ENCODE assay signal across 1 cellular context in the genomic region with DNA sequence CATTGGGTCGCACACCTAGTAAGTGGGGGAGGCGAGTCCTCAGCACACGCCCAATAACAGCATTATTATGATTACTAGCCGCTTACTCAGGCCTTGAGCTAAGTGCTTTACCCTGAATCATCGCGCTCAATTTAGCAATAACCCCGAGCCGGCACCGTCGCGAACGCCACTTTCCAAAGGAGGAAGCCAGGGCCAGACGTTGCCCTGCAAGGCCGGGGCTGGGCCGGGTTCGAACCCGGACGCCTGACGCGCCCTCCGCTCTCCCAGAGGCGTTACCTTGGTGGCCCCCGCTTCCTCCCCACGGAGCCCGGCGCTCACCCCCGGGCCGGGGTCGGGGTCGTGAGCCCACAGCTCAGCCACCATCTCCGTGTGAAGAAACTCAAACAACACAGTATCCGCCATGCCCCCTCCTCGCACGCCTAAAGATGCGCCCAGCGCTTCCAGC.
TF ChIP-seq lines count a peak whose summit lies in the region.

A gene with protein sequence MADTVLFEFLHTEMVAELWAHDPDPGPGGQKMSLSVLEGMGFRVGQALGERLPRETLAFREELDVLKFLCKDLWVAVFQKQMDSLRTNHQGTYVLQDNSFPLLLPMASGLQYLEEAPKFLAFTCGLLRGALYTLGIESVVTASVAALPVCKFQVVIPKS (minus strand): TSS at position 421 of the 445 bp plus-strand sequence. CDS start 19 bp downstream, at position 402.

TF ChIP-seq in HepG2, 621 proteins besides CTCF, POLR2A, EP300 and RAD21 (continued from another document and continues in another):
- TF ChIP-seq, protein P1, sequence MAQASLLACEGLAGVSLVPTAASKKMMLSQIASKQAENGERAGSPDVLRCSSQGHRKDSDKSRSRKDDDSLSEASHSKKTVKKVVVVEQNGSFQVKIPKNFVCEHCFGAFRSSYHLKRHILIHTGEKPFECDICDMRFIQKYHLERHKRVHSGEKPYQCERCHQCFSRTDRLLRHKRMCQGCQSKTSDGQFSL (CRISPR knock-in tag; IDR thresholded peaks at IDR 0.05) = no peak
- TF ChIP-seq RFX3 (CRISPR knock-in tag; IDR thresholded peaks at IDR 0.05) = no peak
- TF ChIP-seq ZNF850 (CRISPR knock-in tag; conservative IDR thresholded peaks at IDR 0.05) = no peak
- no peak for TF ChIP-seq TCF12 (IDR thresholded peaks at IDR 0.05)
- no peak for TF ChIP-seq TCF12 (CRISPR knock-in tag; IDR thresholded peaks at IDR 0.05)
- TF ChIP-seq ZNF747 (CRISPR knock-in tag; IDR thresholded peaks at IDR 0.05; ENCODE audit: borderline replicate concordance) = no peak
- TF ChIP-seq, protein P2, sequence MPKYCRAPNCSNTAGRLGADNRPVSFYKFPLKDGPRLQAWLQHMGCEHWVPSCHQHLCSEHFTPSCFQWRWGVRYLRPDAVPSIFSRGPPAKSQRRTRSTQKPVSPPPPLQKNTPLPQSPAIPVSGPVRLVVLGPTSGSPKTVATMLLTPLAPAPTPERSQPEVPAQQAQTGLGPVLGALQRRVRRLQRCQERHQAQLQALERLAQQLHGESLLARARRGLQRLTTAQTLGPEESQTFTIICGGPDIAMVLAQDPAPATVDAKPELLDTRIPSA (CRISPR knock-in tag; IDR thresholded peaks at IDR 0.05; ENCODE audit: borderline replicate concordance) = no peak
- TF ChIP-seq ZNF878 (CRISPR knock-in tag; IDR thresholded peaks at IDR 0.05) = no peak
- no peak for TF ChIP-seq JDP2 (CRISPR knock-in tag; IDR thresholded peaks at IDR 0.05; ENCODE audit: borderline replicate concordance)
- TF ChIP-seq CAMTA2 (CRISPR knock-in tag; IDR thresholded peaks at IDR 0.05; ENCODE audit: borderline replicate concordance) = no peak
- no peak for TF ChIP-seq ZNF674 (CRISPR knock-in tag; IDR thresholded peaks at IDR 0.05; ENCODE audit: low read depth)
- TF ChIP-seq, protein P3, sequence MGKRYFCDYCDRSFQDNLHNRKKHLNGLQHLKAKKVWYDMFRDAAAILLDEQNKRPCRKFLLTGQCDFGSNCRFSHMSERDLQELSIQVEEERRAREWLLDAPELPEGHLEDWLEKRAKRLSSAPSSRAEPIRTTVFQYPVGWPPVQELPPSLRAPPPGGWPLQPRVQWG (CRISPR knock-in tag; IDR thresholded peaks at IDR 0.05; ENCODE audit: borderline replicate concordance, low read depth) = no peak
- TF ChIP-seq ZNF773 (CRISPR knock-in tag; IDR thresholded peaks at IDR 0.05; ENCODE audit: borderline replicate concordance) = no peak
- no peak for TF ChIP-seq REXO4 (CRISPR knock-in tag; IDR thresholded peaks at IDR 0.05; ENCODE audit: borderline replicate concordance)
- TF ChIP-seq ZNF337 (CRISPR knock-in tag; IDR thresholded peaks at IDR 0.05; ENCODE audit: borderline replicate concordance, low read depth) = no peak
- TF ChIP-seq, protein P4, sequence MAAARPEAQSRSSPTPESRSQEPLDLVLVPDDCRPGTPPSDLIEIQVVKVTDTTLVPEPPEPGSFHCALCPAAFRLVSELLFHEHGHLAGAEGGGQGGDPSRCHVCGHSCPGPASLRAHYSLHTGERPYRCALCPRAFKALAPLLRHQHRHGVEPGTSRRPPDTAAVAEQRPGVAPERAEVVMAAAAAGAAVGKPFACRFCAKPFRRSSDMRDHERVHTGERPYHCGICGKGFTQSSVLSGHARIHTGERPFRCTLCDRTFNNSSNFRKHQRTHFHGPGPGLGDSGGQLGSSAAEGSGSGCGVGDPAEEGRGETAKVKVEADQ (CRISPR knock-in tag; IDR thresholded peaks at IDR 0.05; ENCODE audit: borderline replicate concordance) = no peak
- TF ChIP-seq SIN3B (IDR thresholded peaks at IDR 0.05; ENCODE audit: low read length) = no peak
- TF ChIP-seq, protein P5, sequence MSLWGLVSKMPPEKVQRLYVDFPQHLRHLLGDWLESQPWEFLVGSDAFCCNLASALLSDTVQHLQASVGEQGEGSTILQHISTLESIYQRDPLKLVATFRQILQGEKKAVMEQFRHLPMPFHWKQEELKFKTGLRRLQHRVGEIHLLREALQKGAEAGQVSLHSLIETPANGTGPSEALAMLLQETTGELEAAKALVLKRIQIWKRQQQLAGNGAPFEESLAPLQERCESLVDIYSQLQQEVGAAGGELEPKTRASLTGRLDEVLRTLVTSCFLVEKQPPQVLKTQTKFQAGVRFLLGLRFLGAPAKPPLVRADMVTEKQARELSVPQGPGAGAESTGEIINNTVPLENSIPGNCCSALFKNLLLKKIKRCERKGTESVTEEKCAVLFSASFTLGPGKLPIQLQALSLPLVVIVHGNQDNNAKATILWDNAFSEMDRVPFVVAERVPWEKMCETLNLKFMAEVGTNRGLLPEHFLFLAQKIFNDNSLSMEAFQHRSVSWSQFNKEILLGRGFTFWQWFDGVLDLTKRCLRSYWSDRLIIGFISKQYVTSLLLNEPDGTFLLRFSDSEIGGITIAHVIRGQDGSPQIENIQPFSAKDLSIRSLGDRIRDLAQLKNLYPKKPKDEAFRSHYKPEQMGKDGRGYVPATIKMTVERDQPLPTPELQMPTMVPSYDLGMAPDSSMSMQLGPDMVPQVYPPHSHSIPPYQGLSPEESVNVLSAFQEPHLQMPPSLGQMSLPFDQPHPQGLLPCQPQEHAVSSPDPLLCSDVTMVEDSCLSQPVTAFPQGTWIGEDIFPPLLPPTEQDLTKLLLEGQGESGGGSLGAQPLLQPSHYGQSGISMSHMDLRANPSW (CRISPR knock-in tag; IDR thresholded peaks at IDR 0.05; ENCODE audit: borderline replicate concordance) = no peak
- TF ChIP-seq, protein P6, sequence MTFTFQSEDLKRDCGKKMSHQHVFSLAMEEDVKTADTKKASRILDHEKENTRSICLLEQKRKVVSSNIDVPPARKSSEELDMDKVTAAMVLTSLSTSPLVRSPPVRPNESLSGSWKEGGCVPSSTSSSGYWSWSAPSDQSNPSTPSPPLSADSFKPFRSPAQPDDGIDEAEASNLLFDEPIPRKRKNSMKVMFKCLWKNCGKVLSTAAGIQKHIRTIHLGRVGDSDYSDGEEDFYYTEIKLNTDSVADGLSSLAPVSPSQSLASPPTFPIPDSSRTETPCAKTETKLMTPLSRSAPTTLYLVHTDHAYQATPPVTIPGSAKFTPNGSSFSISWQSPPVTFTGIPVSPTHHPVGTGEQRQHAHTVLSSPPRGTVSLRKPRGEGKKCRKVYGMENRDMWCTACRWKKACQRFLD (CRISPR knock-in tag; IDR thresholded peaks at IDR 0.05; ENCODE audit: borderline replicate concordance) = no peak
- TF ChIP-seq TBL1XR1 (IDR thresholded peaks at IDR 0.05; ENCODE audit: borderline replicate concordance, low read length, partially characterized antibody) = no peak
- no peak for TF ChIP-seq RBAK (CRISPR knock-in tag; IDR thresholded peaks at IDR 0.05)
- TF ChIP-seq MBD4 (IDR thresholded peaks at IDR 0.05; ENCODE audit: borderline replicate concordance, low read length) = no peak
- TF ChIP-seq, protein P7, sequence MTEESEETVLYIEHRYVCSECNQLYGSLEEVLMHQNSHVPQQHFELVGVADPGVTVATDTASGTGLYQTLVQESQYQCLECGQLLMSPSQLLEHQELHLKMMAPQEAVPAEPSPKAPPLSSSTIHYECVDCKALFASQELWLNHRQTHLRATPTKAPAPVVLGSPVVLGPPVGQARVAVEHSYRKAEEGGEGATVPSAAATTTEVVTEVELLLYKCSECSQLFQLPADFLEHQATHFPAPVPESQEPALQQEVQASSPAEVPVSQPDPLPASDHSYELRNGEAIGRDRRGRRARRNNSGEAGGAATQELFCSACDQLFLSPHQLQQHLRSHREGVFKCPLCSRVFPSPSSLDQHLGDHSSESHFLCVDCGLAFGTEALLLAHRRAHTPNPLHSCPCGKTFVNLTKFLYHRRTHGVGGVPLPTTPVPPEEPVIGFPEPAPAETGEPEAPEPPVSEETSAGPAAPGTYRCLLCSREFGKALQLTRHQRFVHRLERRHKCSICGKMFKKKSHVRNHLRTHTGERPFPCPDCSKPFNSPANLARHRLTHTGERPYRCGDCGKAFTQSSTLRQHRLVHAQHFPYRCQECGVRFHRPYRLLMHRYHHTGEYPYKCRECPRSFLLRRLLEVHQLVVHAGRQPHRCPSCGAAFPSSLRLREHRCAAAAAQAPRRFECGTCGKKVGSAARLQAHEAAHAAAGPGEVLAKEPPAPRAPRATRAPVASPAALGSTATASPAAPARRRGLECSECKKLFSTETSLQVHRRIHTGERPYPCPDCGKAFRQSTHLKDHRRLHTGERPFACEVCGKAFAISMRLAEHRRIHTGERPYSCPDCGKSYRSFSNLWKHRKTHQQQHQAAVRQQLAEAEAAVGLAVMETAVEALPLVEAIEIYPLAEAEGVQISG (CRISPR knock-in tag; IDR thresholded peaks at IDR 0.05) = no peak
- TF ChIP-seq ZBTB42 (CRISPR knock-in tag; IDR thresholded peaks at IDR 0.05) = peak; percentile 70; the same call in 1 of the 2 replicates
- TF ChIP-seq MAFK (conservative IDR thresholded peaks at IDR 0.05 in 1 of 2, IDR thresholded peaks at IDR 0.05 in 1 of 2; ENCODE audit: low read length in 2 of 2) = no peak
- TF ChIP-seq ZNF329 (CRISPR knock-in tag; IDR thresholded peaks at IDR 0.05; ENCODE audit: low read depth) = no peak
- no peak for TF ChIP-seq ISL2 (CRISPR knock-in tag; IDR thresholded peaks at IDR 0.05)
- TF ChIP-seq MIER2 (CRISPR knock-in tag; IDR thresholded peaks at IDR 0.05) = no peak
- no peak for TF ChIP-seq NAIF1 (CRISPR knock-in tag; IDR thresholded peaks at IDR 0.05; ENCODE audit: borderline replicate concordance)
- TF ChIP-seq SSRP1 (CRISPR knock-in tag; IDR thresholded peaks at IDR 0.05) = no peak
- no peak for TF ChIP-seq JUNB (CRISPR knock-in tag; IDR thresholded peaks at IDR 0.05; ENCODE audit: borderline replicate concordance)
- TF ChIP-seq NR2F2 (IDR thresholded peaks at IDR 0.05; ENCODE audit: borderline replicate concordance, low read depth) = no peak
- no peak for TF ChIP-seq FOXA3 (CRISPR knock-in tag; IDR thresholded peaks at IDR 0.05)
- TF ChIP-seq, protein P8, sequence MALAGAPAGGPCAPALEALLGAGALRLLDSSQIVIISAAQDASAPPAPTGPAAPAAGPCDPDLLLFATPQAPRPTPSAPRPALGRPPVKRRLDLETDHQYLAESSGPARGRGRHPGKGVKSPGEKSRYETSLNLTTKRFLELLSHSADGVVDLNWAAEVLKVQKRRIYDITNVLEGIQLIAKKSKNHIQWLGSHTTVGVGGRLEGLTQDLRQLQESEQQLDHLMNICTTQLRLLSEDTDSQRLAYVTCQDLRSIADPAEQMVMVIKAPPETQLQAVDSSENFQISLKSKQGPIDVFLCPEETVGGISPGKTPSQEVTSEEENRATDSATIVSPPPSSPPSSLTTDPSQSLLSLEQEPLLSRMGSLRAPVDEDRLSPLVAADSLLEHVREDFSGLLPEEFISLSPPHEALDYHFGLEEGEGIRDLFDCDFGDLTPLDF (CRISPR knock-in tag; IDR thresholded peaks at IDR 0.05) = no peak
- no peak for TF ChIP-seq ZNF749 (CRISPR knock-in tag; IDR thresholded peaks at IDR 0.05; ENCODE audit: borderline replicate concordance)
- no peak for TF ChIP-seq ZNF766 (CRISPR knock-in tag; IDR thresholded peaks at IDR 0.05; ENCODE audit: borderline replicate concordance)
- TF ChIP-seq NPAS2 (CRISPR knock-in tag; IDR thresholded peaks at IDR 0.05; ENCODE audit: borderline replicate concordance) = no peak
- TF ChIP-seq CREB1 (IDR thresholded peaks at IDR 0.05) = no peak
- no peak for TF ChIP-seq CREB1 (CRISPR knock-in tag; IDR thresholded peaks at IDR 0.05)
- TF ChIP-seq ZNF746 (CRISPR knock-in tag; IDR thresholded peaks at IDR 0.05) = no peak
- TF ChIP-seq, protein P9, sequence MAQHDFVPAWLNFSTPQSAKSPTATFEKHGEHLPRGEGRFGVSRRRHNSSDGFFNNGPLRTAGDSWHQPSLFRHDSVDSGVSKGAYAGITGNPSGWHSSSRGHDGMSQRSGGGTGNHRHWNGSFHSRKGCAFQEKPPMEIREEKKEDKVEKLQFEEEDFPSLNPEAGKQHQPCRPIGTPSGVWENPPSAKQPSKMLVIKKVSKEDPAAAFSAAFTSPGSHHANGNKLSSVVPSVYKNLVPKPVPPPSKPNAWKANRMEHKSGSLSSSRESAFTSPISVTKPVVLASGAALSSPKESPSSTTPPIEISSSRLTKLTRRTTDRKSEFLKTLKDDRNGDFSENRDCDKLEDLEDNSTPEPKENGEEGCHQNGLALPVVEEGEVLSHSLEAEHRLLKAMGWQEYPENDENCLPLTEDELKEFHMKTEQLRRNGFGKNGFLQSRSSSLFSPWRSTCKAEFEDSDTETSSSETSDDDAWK (CRISPR knock-in tag; IDR thresholded peaks at IDR 0.05) = no peak
- TF ChIP-seq, protein P10, sequence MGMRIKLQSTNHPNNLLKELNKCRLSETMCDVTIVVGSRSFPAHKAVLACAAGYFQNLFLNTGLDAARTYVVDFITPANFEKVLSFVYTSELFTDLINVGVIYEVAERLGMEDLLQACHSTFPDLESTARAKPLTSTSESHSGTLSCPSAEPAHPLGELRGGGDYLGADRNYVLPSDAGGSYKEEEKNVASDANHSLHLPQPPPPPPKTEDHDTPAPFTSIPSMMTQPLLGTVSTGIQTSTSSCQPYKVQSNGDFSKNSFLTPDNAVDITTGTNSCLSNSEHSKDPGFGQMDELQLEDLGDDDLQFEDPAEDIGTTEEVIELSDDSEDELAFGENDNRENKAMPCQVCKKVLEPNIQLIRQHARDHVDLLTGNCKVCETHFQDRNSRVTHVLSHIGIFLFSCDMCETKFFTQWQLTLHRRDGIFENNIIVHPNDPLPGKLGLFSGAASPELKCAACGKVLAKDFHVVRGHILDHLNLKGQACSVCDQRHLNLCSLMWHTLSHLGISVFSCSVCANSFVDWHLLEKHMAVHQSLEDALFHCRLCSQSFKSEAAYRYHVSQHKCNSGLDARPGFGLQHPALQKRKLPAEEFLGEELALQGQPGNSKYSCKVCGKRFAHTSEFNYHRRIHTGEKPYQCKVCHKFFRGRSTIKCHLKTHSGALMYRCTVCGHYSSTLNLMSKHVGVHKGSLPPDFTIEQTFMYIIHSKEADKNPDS (CRISPR knock-in tag; IDR thresholded peaks at IDR 0.05) = no peak
- no peak for TF ChIP-seq ZEB1 (IDR thresholded peaks at IDR 0.05; ENCODE audit: insufficient replicate concordance, low read depth)
- peak; percentile 84; the same call in 1 of the 2 replicates for TF ChIP-seq BORCS8-MEF2B (CRISPR knock-in tag; IDR thresholded peaks at IDR 0.05)
- no peak for TF ChIP-seq HOXA7 (CRISPR knock-in tag; IDR thresholded peaks at IDR 0.05)
- TF ChIP-seq ZFP36L1 (CRISPR knock-in tag; IDR thresholded peaks at IDR 0.05) = peak; percentile 78; the same call in 1 of the 2 replicates
- no peak for TF ChIP-seq TCF7 (IDR thresholded peaks at IDR 0.05; ENCODE audit: low read depth)
- no peak for TF ChIP-seq ZBTB21 (CRISPR knock-in tag; IDR thresholded peaks at IDR 0.05)
- no peak for TF ChIP-seq ZNF879 (CRISPR knock-in tag; IDR thresholded peaks at IDR 0.05)
- no peak for TF ChIP-seq ZNF589 (CRISPR knock-in tag; conservative IDR thresholded peaks at IDR 0.05)
- no peak for TF ChIP-seq NFIC (IDR thresholded peaks at IDR 0.05; ENCODE audit: low read length)
- TF ChIP-seq ZSCAN30 (CRISPR knock-in tag; IDR thresholded peaks at IDR 0.05) = no peak
- TF ChIP-seq ZNF232 (CRISPR knock-in tag; IDR thresholded peaks at IDR 0.05; ENCODE audit: borderline replicate concordance) = no peak
- TF ChIP-seq PHF21A (CRISPR knock-in tag; IDR thresholded peaks at IDR 0.05) = no peak; the same call in 1 of the 2 replicates
- no peak for TF ChIP-seq SP1 (IDR thresholded peaks at IDR 0.05)
- TF ChIP-seq SP1 (CRISPR knock-in tag; IDR thresholded peaks at IDR 0.05) = no peak
- no peak for TF ChIP-seq ZNF577 (CRISPR knock-in tag; IDR thresholded peaks at IDR 0.05; ENCODE audit: borderline replicate concordance, low read depth)
